ENCODE assay signal across 32 cellular contexts in genomic region chr6:167840526-167841179, GRCh38. TPM values are rescaled to one million over a fixed set of nuclear protein-coding genes. Genes with fewer than 3 reads are reported as not detected.
DNase-seq lines count a peak whose midpoint lies in the region; FAIRE-seq and TF ChIP-seq lines count a peak whose summit lies in the region.
"Had no signal": no experiment of that assay in that cellular context is flagged by ENCODE, and none has a peak within 500 bp of the region (broad histone marks: within the 10 kb centered on the region; RNA-seq: fewer than 3 reads in every experiment).

No MANE protein-coding gene starts in this region.

- H4K12ac ChIP-seq in trophoblast cell (ENCODE audit: low read depth, low read length), result no peak overlapping the region

- no peak for TF ChIP-seq POLR2A in GM12891 (IDR thresholded peaks at IDR 0.05; ENCODE audit: low read depth, low read length)

- H2AK5ac ChIP-seq in trophoblast cell (ENCODE audit: low read length), result no peak overlapping the region

- peaks cover 99% of the 10 kb centered on the region for H3K79me2 ChIP-seq in keratinocyte (ENCODE audit: control insufficient read depth, insufficient read depth, low read length)
- H3K79me2 ChIP-seq in trophoblast cell (ENCODE audit: control insufficient read depth, insufficient read depth, low read length, poor library complexity), result peaks cover 14% of the 10 kb centered on the region

- H3K4ac ChIP-seq in trophoblast cell (ENCODE audit: low read depth, low read length), result peak overlapping the region; percentile 94

- H3K27me3 ChIP-seq in keratinocyte (ENCODE audit: control insufficient read depth, extremely low read depth, insufficient read depth, low read length) (no peaks in the 10 kb centered on the region), trophoblast cell (ENCODE audit: insufficient read depth, low read length) (no peaks in the 10 kb centered on the region)
- H3K27me3 ChIP-seq: esophagus squamous epithelium, foreskin keratinocyte, heart left ventricle, right atrium auricular region, tibial artery had no signal

- no peak overlapping the region for H3K4me2 ChIP-seq in keratinocyte (ENCODE audit: control insufficient read depth, extremely low read depth, insufficient read depth, low read depth, low read length)
- no peak overlapping the region for H3K4me2 ChIP-seq in trophoblast cell (ENCODE audit: low read length)
- H3K4me2 ChIP-seq: A549 had no signal

- H4K91ac ChIP-seq in trophoblast cell (ENCODE audit: low read depth, low read length), result no peak overlapping the region

- no peak overlapping the region for H3K18ac ChIP-seq in trophoblast cell (ENCODE audit: low read length)

- H3K4me1 ChIP-seq in keratinocyte (ENCODE audit: control insufficient read depth, extremely low read depth, insufficient read depth, low read length) (no peaks in the 10 kb centered on the region), trophoblast cell (ENCODE audit: control insufficient read depth in 1 of 2, insufficient read depth in 2 of 2, low read length in 2 of 2) (peaks cover 0 to 20% of the 10 kb centered on the region in 2 experiments)
- H3K4me1 ChIP-seq: tibial artery had no signal

- no peak overlapping the region for H3K4me3 ChIP-seq in keratinocyte (ENCODE audit: control insufficient read depth in 2 of 3, extremely low read depth in 1 of 3, insufficient read depth in 2 of 3, low read depth in 1 of 3, low read length in 3 of 3)
- H3K4me3 ChIP-seq in trophoblast cell (ENCODE audit: low read depth, low read length), result no peak overlapping the region
- H3K4me3 ChIP-seq: A549, esophagus squamous epithelium, heart left ventricle, lung, right atrium auricular region, tibial artery had no signal

- no peak overlapping the region for H3K9ac ChIP-seq in keratinocyte (ENCODE audit: control insufficient read depth, extremely low read depth, insufficient read depth, low read length)
- H3K9ac ChIP-seq in trophoblast cell (ENCODE audit: low read length), result peak overlapping the region; percentile 28

- no CpG with 5 or more reads among the region's 7 CpGs for WGBS in trophoblast cell (ENCODE audit: extremely low coverage, insufficient coverage, insufficient read length)

- no peak overlapping the region for H2AFZ ChIP-seq in keratinocyte (ENCODE audit: control insufficient read depth, low read length)
- H2AFZ ChIP-seq in trophoblast cell (ENCODE audit: insufficient read depth, low read length, poor library complexity), result no peak overlapping the region

- no peak for DNase-seq in GM12891 (ENCODE audit: insufficient read length, low spot score)
- peak; percentile 51 for DNase-seq in amniotic epithelial cell (ENCODE audit: low read depth)
- DNase-seq in keratinocyte (ENCODE audit: low read depth, low spot score), result no peak
- no peak for DNase-seq in trophoblast cell
- DNase-seq in NCI-H748 (lab: John Stamatoyannopoulos, UW; ENCODE audit: unreplicated experiment), result no peak
- DNase-seq in NCI-H510A (lab: John Stamatoyannopoulos, UW), result no peak
- no peak for DNase-seq in NCI-H524 (lab: John Stamatoyannopoulos, UW)
- DNase-seq in stimulated activated naive CD4-positive, alpha-beta T cell treated with Interleukin-2 at 50 U/mL for 16 hours (lab: John Stamatoyannopoulos, UW), result no peak
- DNase-seq: activated CD4-positive, alpha-beta T cell treated with anti-CD3 and anti-CD28 coated beads, Interleukin-2, amount 50 U/mL, for 4 hours; activated gamma-delta T cell treated with Interleukin-2 at 50 U/mL for 16 hours; activated T-cell treated with anti-CD3 and anti-CD28 coated beads, Interleukin-2, amount 50 U/mL, for 48 hours; CD8-positive, alpha-beta T cell; dermis blood vessel endothelial cell; DMS 273 treated with DMSO at 0.1 percent for 48 hours; esophagus squamous epithelium; foreskin keratinocyte; H7; heart left ventricle; Karpas-422; NCI-H1436; NCI-H2081; NCI-H2227 treated with DMSO at 0.1 percent for 48 hours; NCI-H774; SIG-M5; stimulated activated CD4-positive, alpha-beta T cell treated with anti-CD3 and anti-CD28 coated beads, Interleukin-1b, Interleukin-23, amount 100 ng/mL, for 48 hours; stimulated activated naive CD8-positive, alpha-beta T cell treated with anti-CD3 and anti-CD28 coated beads, Interleukin-15, amount 100 ng/mL, for 72 hours; SW 1271; tibial artery had no signal

- H2BK5ac ChIP-seq in trophoblast cell (ENCODE audit: low read depth, low read length, poor library complexity), result no peak overlapping the region

- no peaks in the 10 kb centered on the region for H3K36me3 ChIP-seq in keratinocyte (ENCODE audit: control insufficient read depth in 2 of 2, extremely low read depth in 1 of 2, insufficient read depth in 2 of 2, low read length in 2 of 2)
- no peaks in the 10 kb centered on the region for H3K36me3 ChIP-seq in trophoblast cell (ENCODE audit: control insufficient read depth in 1 of 2, insufficient read depth in 2 of 2, low read length in 2 of 2)
- H3K36me3 ChIP-seq: esophagus squamous epithelium, heart left ventricle, right atrium auricular region, tibial artery had no signal

- H3K9me3 ChIP-seq in keratinocyte (ENCODE audit: control insufficient read depth, low read depth, low read length) (no peaks in the 10 kb centered on the region), trophoblast cell (ENCODE audit: insufficient read depth, low read depth, low read length) (no peaks in the 10 kb centered on the region)
- H3K9me3 ChIP-seq: A549, esophagus squamous epithelium, heart left ventricle, right atrium auricular region, tibial artery had no signal

- no peak overlapping the region for H2BK12ac ChIP-seq in trophoblast cell (ENCODE audit: low read length)

- H4K20me1 ChIP-seq in keratinocyte (ENCODE audit: control insufficient read depth, extremely low read depth, insufficient read depth, low read length), result peaks cover 3% of the 10 kb centered on the region

- no peak for TF ChIP-seq CTCF in keratinocyte (optimal IDR thresholded peaks at IDR 0.05 in 1 of 3, IDR thresholded peaks at IDR 0.05 in 1 of 3, conservative IDR thresholded peaks at IDR 0.05 in 1 of 3; ENCODE audit: extremely low read depth in 1 of 3, insufficient read depth in 2 of 3, low read length in 3 of 3)

- H3K14ac ChIP-seq in trophoblast cell (ENCODE audit: low read length), result no peak overlapping the region

- H3K27ac ChIP-seq in keratinocyte (ENCODE audit: control insufficient read depth, insufficient read depth, low read length) (no peak overlapping the region), trophoblast cell (ENCODE audit: low read depth, low read length) (no peak overlapping the region)
- H3K27ac ChIP-seq: A549, esophagus squamous epithelium, foreskin keratinocyte, heart left ventricle, right atrium auricular region, tibial artery had no signal

- no peak overlapping the region for H4K8ac ChIP-seq in trophoblast cell (ENCODE audit: low read depth, low read length)

- FAIRE-seq in GM12891 (lab: Jason Lieb, UNC) (peak; percentile 9), keratinocyte (lab: Jason Lieb, UNC) (peak; percentile 58)
- FAIRE-seq: A549, endometrium had no signal

- H2BK120ac ChIP-seq in trophoblast cell (ENCODE audit: insufficient read depth, low read length, poor library complexity), result no peak overlapping the region

- dilution Hi-C loops in keratinocyte (cut with MboI; ENCODE audit: extremely low pct_ligation_motif_present, low sequenced_read_pairs), result no loop called here

- H3K23ac ChIP-seq in trophoblast cell (ENCODE audit: low read length), result no peak overlapping the region

- no peaks in the 10 kb centered on the region for H3K79me1 ChIP-seq in trophoblast cell (ENCODE audit: low read length)

- H3K9me1 ChIP-seq in keratinocyte (ENCODE audit: control insufficient read depth, extremely low read depth, insufficient read depth, low read length), result peaks cover 2% of the 10 kb centered on the region

TF ChIP-seq in GM12891, 5 proteins besides CTCF, POLR2A, EP300 and RAD21:
- no peak for TF ChIP-seq SPI1 (IDR thresholded peaks at IDR 0.05; ENCODE audit: low read depth, low read length)
- TF ChIP-seq POLR2AphosphoS5 (IDR thresholded peaks at IDR 0.05; ENCODE audit: low read depth, low read length), result no peak
- no peak for TF ChIP-seq TAF1 (IDR thresholded peaks at IDR 0.05; ENCODE audit: low read depth, low read length)
- no peak for TF ChIP-seq PAX5 (IDR thresholded peaks at IDR 0.05; ENCODE audit: insufficient read depth, low read length, severe bottlenecking)
- TF ChIP-seq POU2F2 (IDR thresholded peaks at IDR 0.05; ENCODE audit: low read depth, low read length), result no peak

RNA-seq across cellular contexts. Expression of gene AFDN, which starts 13.9 kb away (rescaled TPM):
- polyA plus RNA-seq in GM12891 (2012; ENCODE audit: low read depth, missing spikeins), result 26.3 TPM
- 36.4 to 46.5 TPM (median 40.7 TPM) in 3 replicates for polyA plus RNA-seq in keratinocyte
- polyA plus RNA-seq in keratinocyte (2011; ENCODE audit: low read depth), result 289 TPM
- polyA plus RNA-seq in keratinocyte (2011; cell fraction: cytosol; rRNA removed), result 23.4 and 24.1 TPM in 2 replicates
- 96.3 and 122 TPM in 2 replicates for polyA plus RNA-seq in keratinocyte (2011; cell fraction: nucleus; rRNA removed)
- 46.0 and 83.8 TPM in 2 replicates for polyA plus RNA-seq in keratinocyte (2012; ENCODE audit: low replicate concordance)
- 42.2 to 120 TPM (median 58.9 TPM) in 3 replicates for polyA minus RNA-seq in keratinocyte
- 37.8 TPM for polyA minus RNA-seq in keratinocyte (2011; cell fraction: cytosol; rRNA and poly(A)+ RNA removed)
- 119 and 181 TPM in 2 replicates for polyA minus RNA-seq in keratinocyte (2011; cell fraction: nucleus; rRNA and poly(A)+ RNA removed)
- polyA plus RNA-seq in trophoblast cell (2013), result 195 and 197 TPM in 2 replicates
